In genomic region chr10:14571866-14572507, GRCh38 we compare ENCODE assay signal across 1 cellular context.
TF ChIP-seq lines count a peak whose summit lies in the region.

No MANE protein-coding gene starts in this region.

TF ChIP-seq in HepG2, 621 proteins besides CTCF, POLR2A, EP300 and RAD21 (continued from another document and continues in another):
- TF ChIP-seq, protein P1, sequence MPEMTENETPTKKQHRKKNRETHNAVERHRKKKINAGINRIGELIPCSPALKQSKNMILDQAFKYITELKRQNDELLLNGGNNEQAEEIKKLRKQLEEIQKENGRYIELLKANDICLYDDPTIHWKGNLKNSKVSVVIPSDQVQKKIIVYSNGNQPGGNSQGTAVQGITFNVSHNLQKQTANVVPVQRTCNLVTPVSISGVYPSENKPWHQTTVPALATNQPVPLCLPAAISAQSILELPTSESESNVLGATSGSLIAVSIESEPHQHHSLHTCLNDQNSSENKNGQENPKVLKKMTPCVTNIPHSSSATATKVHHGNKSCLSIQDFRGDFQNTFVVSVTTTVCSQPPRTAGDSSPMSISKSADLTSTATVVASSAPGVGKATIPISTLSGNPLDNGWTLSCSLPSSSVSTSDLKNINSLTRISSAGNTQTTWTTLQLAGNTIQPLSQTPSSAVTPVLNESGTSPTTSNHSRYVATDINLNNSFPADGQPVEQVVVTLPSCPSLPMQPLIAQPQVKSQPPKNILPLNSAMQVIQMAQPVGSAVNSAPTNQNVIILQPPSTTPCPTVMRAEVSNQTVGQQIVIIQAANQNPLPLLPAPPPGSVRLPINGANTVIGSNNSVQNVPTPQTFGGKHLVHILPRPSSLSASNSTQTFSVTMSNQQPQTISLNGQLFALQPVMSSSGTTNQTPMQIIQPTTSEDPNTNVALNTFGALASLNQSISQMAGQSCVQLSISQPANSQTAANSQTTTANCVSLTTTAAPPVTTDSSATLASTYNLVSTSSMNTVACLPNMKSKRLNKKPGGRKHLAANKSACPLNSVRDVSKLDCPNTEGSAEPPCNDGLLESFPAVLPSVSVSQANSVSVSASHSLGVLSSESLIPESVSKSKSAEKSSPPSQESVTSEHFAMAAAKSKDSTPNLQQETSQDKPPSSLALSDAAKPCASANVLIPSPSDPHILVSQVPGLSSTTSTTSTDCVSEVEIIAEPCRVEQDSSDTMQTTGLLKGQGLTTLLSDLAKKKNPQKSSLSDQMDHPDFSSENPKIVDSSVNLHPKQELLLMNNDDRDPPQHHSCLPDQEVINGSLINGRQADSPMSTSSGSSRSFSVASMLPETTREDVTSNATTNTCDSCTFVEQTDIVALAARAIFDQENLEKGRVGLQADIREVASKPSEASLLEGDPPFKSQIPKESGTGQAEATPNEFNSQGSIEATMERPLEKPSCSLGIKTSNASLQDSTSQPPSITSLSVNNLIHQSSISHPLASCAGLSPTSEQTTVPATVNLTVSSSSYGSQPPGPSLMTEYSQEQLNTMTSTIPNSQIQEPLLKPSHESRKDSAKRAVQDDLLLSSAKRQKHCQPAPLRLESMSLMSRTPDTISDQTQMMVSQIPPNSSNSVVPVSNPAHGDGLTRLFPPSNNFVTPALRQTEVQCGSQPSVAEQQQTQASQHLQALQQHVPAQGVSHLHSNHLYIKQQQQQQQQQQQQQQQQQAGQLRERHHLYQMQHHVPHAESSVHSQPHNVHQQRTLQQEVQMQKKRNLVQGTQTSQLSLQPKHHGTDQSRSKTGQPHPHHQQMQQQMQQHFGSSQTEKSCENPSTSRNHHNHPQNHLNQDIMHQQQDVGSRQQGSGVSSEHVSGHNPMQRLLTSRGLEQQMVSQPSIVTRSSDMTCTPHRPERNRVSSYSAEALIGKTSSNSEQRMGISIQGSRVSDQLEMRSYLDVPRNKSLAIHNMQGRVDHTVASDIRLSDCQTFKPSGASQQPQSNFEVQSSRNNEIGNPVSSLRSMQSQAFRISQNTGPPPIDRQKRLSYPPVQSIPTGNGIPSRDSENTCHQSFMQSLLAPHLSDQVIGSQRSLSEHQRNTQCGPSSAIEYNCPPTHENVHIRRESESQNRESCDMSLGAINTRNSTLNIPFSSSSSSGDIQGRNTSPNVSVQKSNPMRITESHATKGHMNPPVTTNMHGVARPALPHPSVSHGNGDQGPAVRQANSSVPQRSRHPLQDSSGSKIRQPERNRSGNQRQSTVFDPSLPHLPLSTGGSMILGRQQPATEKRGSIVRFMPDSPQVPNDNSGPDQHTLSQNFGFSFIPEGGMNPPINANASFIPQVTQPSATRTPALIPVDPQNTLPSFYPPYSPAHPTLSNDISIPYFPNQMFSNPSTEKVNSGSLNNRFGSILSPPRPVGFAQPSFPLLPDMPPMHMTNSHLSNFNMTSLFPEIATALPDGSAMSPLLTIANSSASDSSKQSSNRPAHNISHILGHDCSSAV (CRISPR knock-in tag; IDR thresholded peaks at IDR 0.05; ENCODE audit: borderline replicate concordance), result no peak
- TF ChIP-seq ZNF83 (CRISPR knock-in tag; IDR thresholded peaks at IDR 0.05; ENCODE audit: borderline replicate concordance) (no peak), ZFY (CRISPR knock-in tag; IDR thresholded peaks at IDR 0.05) (no peak), ZBTB8A (CRISPR knock-in tag; IDR thresholded peaks at IDR 0.05; ENCODE audit: borderline replicate concordance, low read depth) (no peak), ZNF224 (CRISPR knock-in tag; IDR thresholded peaks at IDR 0.05) (no peak), FOXA3 (CRISPR knock-in tag; IDR thresholded peaks at IDR 0.05) (peak; percentile 86), AGO1 (IDR thresholded peaks at IDR 0.05; ENCODE audit: low read depth, low read length, poor library complexity, severe bottlenecking) (no peak), LCORL (IDR thresholded peaks at IDR 0.05) (no peak), LCORL (CRISPR knock-in tag; IDR thresholded peaks at IDR 0.05) (peak; percentile 54), FOSL1 (CRISPR knock-in tag; IDR thresholded peaks at IDR 0.05; ENCODE audit: borderline replicate concordance) (no peak), SAP130 (CRISPR knock-in tag; IDR thresholded peaks at IDR 0.05; ENCODE audit: low read depth) (peak; percentile 82), MTA1 (CRISPR knock-in tag; IDR thresholded peaks at IDR 0.05; ENCODE audit: borderline replicate concordance) (no peak), PCBP1 (IDR thresholded peaks at IDR 0.05; ENCODE audit: borderline replicate concordance, low read depth, low read length) (no peak), BCL6 (CRISPR knock-in tag; IDR thresholded peaks at IDR 0.05) (peak; percentile 97), ZHX2 (IDR thresholded peaks at IDR 0.05; ENCODE audit: low read depth) (no peak), ZHX2 (CRISPR knock-in tag; IDR thresholded peaks at IDR 0.05; ENCODE audit: borderline replicate concordance) (no peak), ZNF234 (CRISPR knock-in tag; conservative IDR thresholded peaks at IDR 0.05) (no peak), YEATS2 (CRISPR knock-in tag; IDR thresholded peaks at IDR 0.05; ENCODE audit: borderline replicate concordance) (peak; percentile 62; the same call in 1 of the 2 replicates), SOX6 (IDR thresholded peaks at IDR 0.05) (no peak), SOX6 (CRISPR knock-in tag; IDR thresholded peaks at IDR 0.05) (peak; percentile 88), PHF5A (CRISPR knock-in tag; IDR thresholded peaks at IDR 0.05; ENCODE audit: low read depth, unreplicated experiment) (no peak), SRSF4 (IDR thresholded peaks at IDR 0.05; ENCODE audit: low read depth, low read length, poor library complexity, severe bottlenecking) (no peak), ZNF816 (CRISPR knock-in tag; IDR thresholded peaks at IDR 0.05; ENCODE audit: borderline replicate concordance) (no peak), ZNF18 (CRISPR knock-in tag; IDR thresholded peaks at IDR 0.05; ENCODE audit: insufficient replicate concordance) (no peak), ZBTB39 (CRISPR knock-in tag; IDR thresholded peaks at IDR 0.05) (no peak), ZNF558 (CRISPR knock-in tag; IDR thresholded peaks at IDR 0.05; ENCODE audit: borderline replicate concordance) (no peak), ELF4 (CRISPR knock-in tag; IDR thresholded peaks at IDR 0.05; ENCODE audit: borderline replicate concordance) (no peak), ZNF350 (CRISPR knock-in tag; IDR thresholded peaks at IDR 0.05; ENCODE audit: borderline replicate concordance, low read depth) (no peak), ZNF414 (CRISPR knock-in tag; IDR thresholded peaks at IDR 0.05) (no peak)
- TF ChIP-seq, protein P2, sequence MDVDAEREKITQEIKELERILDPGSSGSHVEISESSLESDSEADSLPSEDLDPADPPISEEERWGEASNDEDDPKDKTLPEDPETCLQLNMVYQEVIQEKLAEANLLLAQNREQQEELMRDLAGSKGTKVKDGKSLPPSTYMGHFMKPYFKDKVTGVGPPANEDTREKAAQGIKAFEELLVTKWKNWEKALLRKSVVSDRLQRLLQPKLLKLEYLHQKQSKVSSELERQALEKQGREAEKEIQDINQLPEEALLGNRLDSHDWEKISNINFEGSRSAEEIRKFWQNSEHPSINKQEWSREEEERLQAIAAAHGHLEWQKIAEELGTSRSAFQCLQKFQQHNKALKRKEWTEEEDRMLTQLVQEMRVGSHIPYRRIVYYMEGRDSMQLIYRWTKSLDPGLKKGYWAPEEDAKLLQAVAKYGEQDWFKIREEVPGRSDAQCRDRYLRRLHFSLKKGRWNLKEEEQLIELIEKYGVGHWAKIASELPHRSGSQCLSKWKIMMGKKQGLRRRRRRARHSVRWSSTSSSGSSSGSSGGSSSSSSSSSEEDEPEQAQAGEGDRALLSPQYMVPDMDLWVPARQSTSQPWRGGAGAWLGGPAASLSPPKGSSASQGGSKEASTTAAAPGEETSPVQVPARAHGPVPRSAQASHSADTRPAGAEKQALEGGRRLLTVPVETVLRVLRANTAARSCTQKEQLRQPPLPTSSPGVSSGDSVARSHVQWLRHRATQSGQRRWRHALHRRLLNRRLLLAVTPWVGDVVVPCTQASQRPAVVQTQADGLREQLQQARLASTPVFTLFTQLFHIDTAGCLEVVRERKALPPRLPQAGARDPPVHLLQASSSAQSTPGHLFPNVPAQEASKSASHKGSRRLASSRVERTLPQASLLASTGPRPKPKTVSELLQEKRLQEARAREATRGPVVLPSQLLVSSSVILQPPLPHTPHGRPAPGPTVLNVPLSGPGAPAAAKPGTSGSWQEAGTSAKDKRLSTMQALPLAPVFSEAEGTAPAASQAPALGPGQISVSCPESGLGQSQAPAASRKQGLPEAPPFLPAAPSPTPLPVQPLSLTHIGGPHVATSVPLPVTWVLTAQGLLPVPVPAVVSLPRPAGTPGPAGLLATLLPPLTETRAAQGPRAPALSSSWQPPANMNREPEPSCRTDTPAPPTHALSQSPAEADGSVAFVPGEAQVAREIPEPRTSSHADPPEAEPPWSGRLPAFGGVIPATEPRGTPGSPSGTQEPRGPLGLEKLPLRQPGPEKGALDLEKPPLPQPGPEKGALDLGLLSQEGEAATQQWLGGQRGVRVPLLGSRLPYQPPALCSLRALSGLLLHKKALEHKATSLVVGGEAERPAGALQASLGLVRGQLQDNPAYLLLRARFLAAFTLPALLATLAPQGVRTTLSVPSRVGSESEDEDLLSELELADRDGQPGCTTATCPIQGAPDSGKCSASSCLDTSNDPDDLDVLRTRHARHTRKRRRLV (CRISPR knock-in tag; IDR thresholded peaks at IDR 0.05), result no peak
- TF ChIP-seq, protein P3, sequence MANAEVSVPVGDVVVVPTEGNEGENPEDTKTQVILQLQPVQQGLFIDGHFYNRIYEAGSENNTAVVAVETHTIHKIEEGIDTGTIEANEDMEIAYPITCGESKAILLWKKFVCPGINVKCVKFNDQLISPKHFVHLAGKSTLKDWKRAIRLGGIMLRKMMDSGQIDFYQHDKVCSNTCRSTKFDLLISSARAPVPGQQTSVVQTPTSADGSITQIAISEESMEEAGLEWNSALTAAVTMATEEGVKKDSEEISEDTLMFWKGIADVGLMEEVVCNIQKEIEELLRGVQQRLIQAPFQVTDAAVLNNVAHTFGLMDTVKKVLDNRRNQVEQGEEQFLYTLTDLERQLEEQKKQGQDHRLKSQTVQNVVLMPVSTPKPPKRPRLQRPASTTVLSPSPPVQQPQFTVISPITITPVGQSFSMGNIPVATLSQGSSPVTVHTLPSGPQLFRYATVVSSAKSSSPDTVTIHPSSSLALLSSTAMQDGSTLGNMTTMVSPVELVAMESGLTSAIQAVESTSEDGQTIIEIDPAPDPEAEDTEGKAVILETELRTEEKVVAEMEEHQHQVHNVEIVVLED (CRISPR knock-in tag; IDR thresholded peaks at IDR 0.05; ENCODE audit: borderline replicate concordance), result peak; percentile 46; the same call in 1 of the 2 replicates
